ENCODE assay signal across 1 cellular context in genomic region chr2:7432426-7432825, GRCh38.
TF ChIP-seq lines count a peak whose summit lies in the region.

No MANE protein-coding gene starts in this region.

TF ChIP-seq in H1, 55 proteins besides CTCF, POLR2A, EP300 and RAD21:
- TF ChIP-seq POU5F1 (IDR thresholded peaks at IDR 0.05; ENCODE audit: low read depth, low read length), result no peak
- TF ChIP-seq BCL11A (IDR thresholded peaks at IDR 0.05; ENCODE audit: low read depth in 2 of 2, low read length in 2 of 2), result no peak
- no peak for TF ChIP-seq RFX5 (IDR thresholded peaks at IDR 0.05; ENCODE audit: borderline replicate concordance, low read depth, low read length)
- no peak for TF ChIP-seq ASH2L (IDR thresholded peaks at IDR 0.05; ENCODE audit: low read length)
- no peak for TF ChIP-seq FOSL1 (IDR thresholded peaks at IDR 0.05; ENCODE audit: insufficient read depth, low read depth, low read length)
- TF ChIP-seq TEAD4 (IDR thresholded peaks at IDR 0.05; ENCODE audit: low read depth, low read length), result no peak
- TF ChIP-seq JUND (IDR thresholded peaks at IDR 0.05; ENCODE audit: low read length), result no peak
- TF ChIP-seq KDM1A (IDR thresholded peaks at IDR 0.05; ENCODE audit: borderline replicate concordance, low read length), result no peak
- TF ChIP-seq USF2 (IDR thresholded peaks at IDR 0.05; ENCODE audit: low read length), result no peak
- no peak for TF ChIP-seq SUZ12 (IDR thresholded peaks at IDR 0.05; ENCODE audit: low read length)
- no peak for TF ChIP-seq EZH2 (IDR thresholded peaks at IDR 0.05; ENCODE audit: low read depth, low read length, severe bottlenecking)
- TF ChIP-seq NRF1 (IDR thresholded peaks at IDR 0.05; ENCODE audit: low read depth, low read length), result no peak
- no peak for TF ChIP-seq ATF3 (IDR thresholded peaks at IDR 0.05; ENCODE audit: insufficient read depth, low read depth, low read length)
- no peak for TF ChIP-seq CHD7 (IDR thresholded peaks at IDR 0.05; ENCODE audit: insufficient replicate concordance, low read length)
- TF ChIP-seq POLR2AphosphoS5 (IDR thresholded peaks at IDR 0.05; ENCODE audit: low read depth, low read length), result no peak
- no peak for TF ChIP-seq EGR1 (IDR thresholded peaks at IDR 0.05; ENCODE audit: borderline replicate concordance, low read depth, low read length)
- TF ChIP-seq CBX5 (IDR thresholded peaks at IDR 0.05; ENCODE audit: low read depth, low read length), result no peak
- TF ChIP-seq SAP30 (IDR thresholded peaks at IDR 0.05; ENCODE audit: insufficient read depth, insufficient replicate concordance, low read length), result no peak
- no peak for TF ChIP-seq SP2 (IDR thresholded peaks at IDR 0.05; ENCODE audit: low read length)
- TF ChIP-seq TAF1 (IDR thresholded peaks at IDR 0.05; ENCODE audit: low read depth, low read length), result no peak
